In the genomic region with DNA sequence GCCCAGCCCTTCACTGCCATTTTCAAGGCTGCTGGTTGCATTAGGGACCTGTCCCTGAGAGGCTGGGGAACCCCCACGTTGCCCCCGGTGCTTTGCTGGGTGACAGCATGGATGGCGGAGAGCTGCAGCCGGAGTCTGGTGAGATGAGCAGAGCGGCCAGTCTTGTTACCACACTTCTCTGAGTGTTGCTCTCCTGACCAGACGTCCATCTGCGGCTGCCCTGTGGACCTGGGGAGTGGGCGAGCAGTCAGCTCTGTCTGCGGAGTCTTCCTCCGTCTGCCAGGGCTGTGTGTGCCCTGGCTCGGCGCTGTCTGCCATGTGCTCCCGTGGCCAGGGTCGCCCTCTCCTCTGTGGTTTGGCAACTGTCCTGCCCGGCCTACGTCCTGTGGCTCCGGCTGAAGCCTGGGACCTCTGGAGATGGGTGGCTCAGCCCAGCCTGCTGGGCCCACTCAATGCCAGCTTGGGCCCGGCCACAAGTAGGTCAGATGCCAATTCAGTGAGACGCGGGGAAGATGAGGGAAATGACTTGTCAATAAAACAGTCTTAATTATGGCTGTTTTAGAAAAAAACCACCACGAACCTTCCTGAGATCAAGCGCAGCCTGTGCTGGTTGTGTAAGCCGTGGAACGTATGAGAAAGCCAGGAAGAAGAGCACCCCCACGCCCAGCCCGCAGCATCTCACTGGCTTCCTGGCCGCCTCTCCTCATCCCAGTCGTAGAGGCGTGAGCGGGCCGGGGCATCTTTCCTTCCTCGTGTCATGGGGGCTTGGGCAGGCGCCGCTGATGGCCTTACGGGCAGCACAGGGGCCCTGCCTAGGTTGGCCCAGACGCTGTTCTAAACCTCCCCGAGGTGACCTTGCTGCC, we compare ENCODE assay signal across 1 cellular context.
TF ChIP-seq lines count a peak whose summit lies in the region.

No MANE protein-coding gene starts in this region.

TF ChIP-seq in WTC11, 78 proteins besides CTCF, POLR2A, EP300 and RAD21 (continued from another document):
- no peak for TF ChIP-seq NR2C2 (CRISPR knock-in tag; IDR thresholded peaks at IDR 0.05)
